ENCODE assay signal across 16 cellular contexts in genomic region chr4:61934201-61934600, GRCh38.
DNase-seq lines count a peak whose midpoint lies in the region; ATAC-seq, FAIRE-seq and TF ChIP-seq lines count a peak whose summit lies in the region.
"Had no signal": no experiment of that assay in that cellular context is flagged by ENCODE, and none has a peak within 500 bp of the region (broad histone marks: within the 10 kb centered on the region; RNA-seq: fewer than 3 reads in every experiment).

No MANE protein-coding gene starts in this region.

- H2AFZ ChIP-seq in Loucy (ENCODE audit: low read length) = no peak overlapping the region

- H3K36me3 ChIP-seq in Loucy (ENCODE audit: insufficient read depth, low read length) (no peaks in the 10 kb centered on the region), bronchial epithelial cell (ENCODE audit: control insufficient read depth, insufficient read depth, low read length) (no peaks in the 10 kb centered on the region), pancreas (no peaks in the 10 kb centered on the region)
- H3K36me3 ChIP-seq: BLaER1 treated with 17β-estradiol and CSF1 and Interleukin-3, amounts not matched to agents 10 nM and 100 nM; HAP-1 had no signal

- peak overlapping the region; percentile 33 for H3K27ac Mint-ChIP-seq in nephron progenitor cell
- H3K27ac Mint-ChIP-seq: CD4-positive, CD25-positive, alpha-beta regulatory T cell; HFFc6 had no signal

- DNase-seq in bronchial epithelial cell (ENCODE audit: low read depth) (peak; percentile 46), nephron progenitor cell (no peak), pancreas (no peak), DMS79 treated with DMSO at 0.1 percent for 48 hours (lab: John Stamatoyannopoulos, UW) (no peak)
- DNase-seq in activated effector memory CD4-positive, alpha-beta T cell treated with Interleukin-2 at 50 U/mL for 16 hours = no peak
- DNase-seq: AML-193; CD4-positive, CD25-positive, alpha-beta regulatory T cell; DMS53; HFFc6 had no signal

- peak overlapping the region; percentile 43 for H3K4me2 ChIP-seq in Loucy (ENCODE audit: low read depth, low read length, poor library complexity, severe bottlenecking)
- H3K4me2 ChIP-seq: BLaER1 treated with 17β-estradiol and CSF1 and Interleukin-3, amounts not matched to agents 10 nM and 100 nM had no signal

- H3K4me1 Mint-ChIP-seq in nephron progenitor cell = peaks cover 10% of the 10 kb centered on the region
- H3K4me1 Mint-ChIP-seq: CD4-positive, CD25-positive, alpha-beta regulatory T cell had no signal

- H3K4me3 ChIP-seq in Loucy (ENCODE audit: low read length, poor library complexity, severe bottlenecking) (no peak overlapping the region), bronchial epithelial cell (ENCODE audit: low read depth, low read length) (no peak overlapping the region), pancreas (no peak overlapping the region)
- H3K4me3 ChIP-seq: BLaER1 treated with 17β-estradiol and CSF1 and Interleukin-3, amounts not matched to agents 10 nM and 100 nM; GM12878; HAP-1 had no signal

- peaks cover 3% of the 10 kb centered on the region for H3K9me3 Mint-ChIP-seq in nephron progenitor cell

- H3K79me2 ChIP-seq in Loucy (ENCODE audit: insufficient read depth, low read length) = no peaks in the 10 kb centered on the region

- no peak overlapping the region for H3K9ac ChIP-seq in Loucy (ENCODE audit: low read depth, low read length, poor library complexity, severe bottlenecking)
- H3K9ac ChIP-seq: BLaER1 treated with 17β-estradiol and CSF1 and Interleukin-3, amounts not matched to agents 10 nM and 100 nM had no signal

- H3K27me3 ChIP-seq in Loucy (ENCODE audit: insufficient read depth, low read length, poor library complexity, severe bottlenecking) = no peaks in the 10 kb centered on the region
- H3K27me3 ChIP-seq in bronchial epithelial cell (ENCODE audit: control insufficient read depth, insufficient read depth, low read length) = no peaks in the 10 kb centered on the region
- H3K27me3 ChIP-seq in pancreas = no peaks in the 10 kb centered on the region
- H3K27me3 ChIP-seq: BLaER1 treated with 17β-estradiol and CSF1 and Interleukin-3, amounts not matched to agents 10 nM and 100 nM had no signal

- no peaks in the 10 kb centered on the region for H3K9me2 ChIP-seq in Loucy (replicated peaks; ENCODE audit: low read depth, low read length)

- H3K4me3 Mint-ChIP-seq in nephron progenitor cell = no peak overlapping the region
- H3K4me3 Mint-ChIP-seq: CD4-positive, CD25-positive, alpha-beta regulatory T cell; HFFc6 had no signal

- H3F3A ChIP-seq in Loucy (ENCODE audit: low read depth) = no peaks in the 10 kb centered on the region

- TF ChIP-seq CTCF in Loucy (conservative IDR thresholded peaks at IDR 0.05; ENCODE audit: low read length) = no peak
- TF ChIP-seq CTCF in bronchial epithelial cell (IDR thresholded peaks at IDR 0.05; ENCODE audit: insufficient read depth, low read length, severe bottlenecking) = no peak
- no peak for TF ChIP-seq CTCF in nephron progenitor cell (IDR thresholded peaks at IDR 0.05)
- no peak for TF ChIP-seq CTCF in pancreas (IDR thresholded peaks at IDR 0.05)

- FAIRE-seq in bronchial epithelial cell (lab: Jason Lieb, UNC) (no peak), pancreas (lab: Jason Lieb, UNC) (no peak)
- FAIRE-seq: GM12878, GM18507, H1, HepG2 had no signal

- no peaks in the 10 kb centered on the region for H4K20me1 ChIP-seq in Loucy (ENCODE audit: insufficient read depth, low read length, poor library complexity, severe bottlenecking)
- H4K20me1 ChIP-seq: BLaER1 treated with 17β-estradiol and CSF1 and Interleukin-3, amounts not matched to agents 10 nM and 100 nM had no signal

- no peak for ATAC-seq in pancreas
- ATAC-seq: GM12878, HepG2 had no signal

- intact Hi-C loops in pancreas (cut with DNase I) = no loop called here

- H3K9me3 ChIP-seq in Loucy (ENCODE audit: insufficient read depth, low read depth, low read length) = no peaks in the 10 kb centered on the region
- H3K9me3 ChIP-seq in pancreas = no peaks in the 10 kb centered on the region
- H3K9me3 ChIP-seq: BLaER1 treated with 17β-estradiol and CSF1 and Interleukin-3, amounts not matched to agents 10 nM and 100 nM; HAP-1 had no signal

- H3K4me1 ChIP-seq in Loucy (ENCODE audit: insufficient read depth, low read length, poor library complexity, severe bottlenecking) = peaks cover 24% of the 10 kb centered on the region
- no peaks in the 10 kb centered on the region for H3K4me1 ChIP-seq in pancreas
- H3K4me1 ChIP-seq: BLaER1 treated with 17β-estradiol and CSF1 and Interleukin-3, amounts not matched to agents 10 nM and 100 nM; HAP-1 had no signal

- H3K36me3 Mint-ChIP-seq in nephron progenitor cell (ENCODE audit: low read depth) = peaks cover 23% of the 10 kb centered on the region
- H3K36me3 Mint-ChIP-seq: CD4-positive, CD25-positive, alpha-beta regulatory T cell had no signal

- H3K27me3 Mint-ChIP-seq in nephron progenitor cell (ENCODE audit: low read depth, poor library complexity) = no peaks in the 10 kb centered on the region
- H3K27me3 Mint-ChIP-seq: CD4-positive, CD25-positive, alpha-beta regulatory T cell had no signal

- H3K27ac ChIP-seq in pancreas = no peak overlapping the region
- H3K27ac ChIP-seq: BLaER1 treated with 17β-estradiol and CSF1 and Interleukin-3, amounts not matched to agents 10 nM and 100 nM had no signal
